Comparison of ENCODE assay signal across 1 cellular context in the genomic region with DNA sequence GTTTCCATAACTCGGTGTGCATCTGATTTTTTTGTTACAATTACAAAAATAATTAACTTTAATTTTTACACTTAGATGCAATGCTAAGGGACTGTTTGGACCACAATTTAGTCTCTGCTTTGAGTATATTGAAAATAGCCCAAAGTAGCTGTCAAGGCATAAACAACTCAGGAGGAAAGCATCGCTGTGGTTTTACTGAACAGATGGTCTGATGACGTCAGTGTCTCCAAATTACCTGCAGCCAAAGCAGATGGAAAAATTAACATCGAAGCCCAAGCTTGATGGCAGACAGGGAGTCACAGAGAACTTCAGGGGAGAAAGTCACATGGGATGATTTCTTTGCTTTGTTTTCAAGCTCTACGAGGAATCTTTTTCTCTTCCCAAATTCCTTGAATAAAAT.
TF ChIP-seq lines count a peak whose summit lies in the region.

No MANE protein-coding gene starts in this region.

TF ChIP-seq in HepG2, 621 proteins besides CTCF, POLR2A, EP300 and RAD21 (continued from another document):
- TF ChIP-seq, protein P1, sequence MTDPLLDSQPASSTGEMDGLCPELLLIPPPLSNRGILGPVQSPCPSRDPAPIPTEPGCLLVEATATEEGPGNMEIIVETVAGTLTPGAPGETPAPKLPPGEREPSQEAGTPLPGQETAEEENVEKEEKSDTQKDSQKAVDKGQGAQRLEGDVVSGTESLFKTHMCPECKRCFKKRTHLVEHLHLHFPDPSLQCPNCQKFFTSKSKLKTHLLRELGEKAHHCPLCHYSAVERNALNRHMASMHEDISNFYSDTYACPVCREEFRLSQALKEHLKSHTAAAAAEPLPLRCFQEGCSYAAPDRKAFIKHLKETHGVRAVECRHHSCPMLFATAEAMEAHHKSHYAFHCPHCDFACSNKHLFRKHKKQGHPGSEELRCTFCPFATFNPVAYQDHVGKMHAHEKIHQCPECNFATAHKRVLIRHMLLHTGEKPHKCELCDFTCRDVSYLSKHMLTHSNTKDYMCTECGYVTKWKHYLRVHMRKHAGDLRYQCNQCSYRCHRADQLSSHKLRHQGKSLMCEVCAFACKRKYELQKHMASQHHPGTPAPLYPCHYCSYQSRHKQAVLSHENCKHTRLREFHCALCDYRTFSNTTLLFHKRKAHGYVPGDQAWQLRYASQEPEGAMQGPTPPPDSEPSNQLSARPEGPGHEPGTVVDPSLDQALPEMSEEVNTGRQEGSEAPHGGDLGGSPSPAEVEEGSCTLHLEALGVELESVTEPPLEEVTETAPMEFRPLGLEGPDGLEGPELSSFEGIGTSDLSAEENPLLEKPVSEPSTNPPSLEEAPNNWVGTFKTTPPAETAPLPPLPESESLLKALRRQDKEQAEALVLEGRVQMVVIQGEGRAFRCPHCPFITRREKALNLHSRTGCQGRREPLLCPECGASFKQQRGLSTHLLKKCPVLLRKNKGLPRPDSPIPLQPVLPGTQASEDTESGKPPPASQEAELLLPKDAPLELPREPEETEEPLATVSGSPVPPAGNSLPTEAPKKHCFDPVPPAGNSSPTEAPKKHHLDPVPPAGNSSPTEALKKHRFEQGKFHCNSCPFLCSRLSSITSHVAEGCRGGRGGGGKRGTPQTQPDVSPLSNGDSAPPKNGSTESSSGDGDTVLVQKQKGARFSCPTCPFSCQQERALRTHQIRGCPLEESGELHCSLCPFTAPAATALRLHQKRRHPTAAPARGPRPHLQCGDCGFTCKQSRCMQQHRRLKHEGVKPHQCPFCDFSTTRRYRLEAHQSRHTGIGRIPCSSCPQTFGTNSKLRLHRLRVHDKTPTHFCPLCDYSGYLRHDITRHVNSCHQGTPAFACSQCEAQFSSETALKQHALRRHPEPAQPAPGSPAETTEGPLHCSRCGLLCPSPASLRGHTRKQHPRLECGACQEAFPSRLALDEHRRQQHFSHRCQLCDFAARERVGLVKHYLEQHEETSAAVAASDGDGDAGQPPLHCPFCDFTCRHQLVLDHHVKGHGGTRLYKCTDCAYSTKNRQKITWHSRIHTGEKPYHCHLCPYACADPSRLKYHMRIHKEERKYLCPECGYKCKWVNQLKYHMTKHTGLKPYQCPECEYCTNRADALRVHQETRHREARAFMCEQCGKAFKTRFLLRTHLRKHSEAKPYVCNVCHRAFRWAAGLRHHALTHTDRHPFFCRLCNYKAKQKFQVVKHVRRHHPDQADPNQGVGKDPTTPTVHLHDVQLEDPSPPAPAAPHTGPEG (CRISPR knock-in tag; IDR thresholded peaks at IDR 0.05), result no peak
- no peak for TF ChIP-seq HNF4A (CRISPR knock-in tag; IDR thresholded peaks at IDR 0.05)
TF ChIP-seq in HepG2: peak in this region for 2.
